In genomic region chr11:46677991-46678740, GRCh38 we compare ENCODE assay signal across 12 cellular contexts. TPM values are rescaled to one million over a fixed set of nuclear protein-coding genes. Genes with fewer than 3 reads are reported as not detected.
A peak's percentile ranks its signal among the peaks of the same experiment; 100 is the strongest.
DNase-seq lines count a peak whose midpoint lies in the region; ATAC-seq and TF ChIP-seq lines count a peak whose summit lies in the region.
"Had no signal": no experiment of that assay in that cellular context is flagged by ENCODE, and none has a peak within 500 bp of the region (broad histone marks: within the 10 kb centered on the region; RNA-seq: fewer than 3 reads in every experiment).

No MANE protein-coding gene starts in this region.

- H3K36me3 Mint-ChIP-seq in IgD-negative memory B cell: peaks cover 2% of the 10 kb centered on the region

- H3K4me3 ChIP-seq in brain microvascular endothelial cell (ENCODE audit: low read depth, low read length): no peak overlapping the region
- H3K4me3 ChIP-seq in osteoblast (ENCODE audit: insufficient read depth, low read length): no peak overlapping the region
- H3K4me3 ChIP-seq: breast epithelium had no signal

- H4K20me1 ChIP-seq in osteoblast (ENCODE audit: insufficient read depth, low read length): peaks cover 3% of the 10 kb centered on the region

- H2AFZ ChIP-seq in osteoblast (ENCODE audit: low read length): no peak overlapping the region

- peaks cover 23% of the 10 kb centered on the region for H3K4me1 ChIP-seq in osteoblast (ENCODE audit: insufficient read depth, low read length)

- peaks cover 3% of the 10 kb centered on the region for H3K79me2 ChIP-seq in osteoblast (ENCODE audit: insufficient read depth, low read length)

- peak overlapping the region in 2 of 3 donors; percentile 16 to 36 for H3K27ac Mint-ChIP-seq in IgD-negative memory B cell

- peak; percentile 34 for TF ChIP-seq CTCF in brain microvascular endothelial cell (IDR thresholded peaks at IDR 0.05; ENCODE audit: low read depth, low read length, missing control alignments)
- TF ChIP-seq CTCF in osteoblast (IDR thresholded peaks at IDR 0.05; ENCODE audit: extremely low read depth, low read depth, low read length): peak; percentile 8

- H3K4me1 Mint-ChIP-seq in IgD-negative memory B cell: peaks cover 15 to 20% (median 16%) of the 10 kb centered on the region in 3 donors

- DNase-seq in DMS53 (lab: John Stamatoyannopoulos, UW) (peak; percentile 26), DMS53 treated with DMSO at 0.1 percent for 48 hours (lab: John Stamatoyannopoulos, UW; ENCODE audit: unreplicated experiment) (no peak), brain microvascular endothelial cell (no peak), osteoblast (ENCODE audit: insufficient read length, low spot score, missing footprints) (peak; percentile 92)
- DNase-seq: NCI-H1092 had no signal

- no peak overlapping the region for H3K4me3 Mint-ChIP-seq in IgD-negative memory B cell

- H3K9me3 Mint-ChIP-seq in IgD-negative memory B cell: no peaks in the 10 kb centered on the region

- peaks cover 61% of the 10 kb centered on the region for H3K36me3 ChIP-seq in brain microvascular endothelial cell (replicated peaks)
- H3K36me3 ChIP-seq in osteoblast (ENCODE audit: insufficient read depth, low read length): peaks cover 63% of the 10 kb centered on the region

- H3K27ac ChIP-seq in brain microvascular endothelial cell (no peak overlapping the region), osteoblast (ENCODE audit: low read depth, low read length) (peak overlapping the region; percentile 31)

- no peaks in the 10 kb centered on the region for H3K27me3 Mint-ChIP-seq in IgD-negative memory B cell

- H3K4me2 ChIP-seq in osteoblast (ENCODE audit: insufficient read depth, low read length): no peak overlapping the region

- in situ Hi-C loops in brain microvascular endothelial cell (cut with HindIII; ENCODE audit: low pct_ligation_motif_present, low sequenced_read_pairs): no loop called here

- H3K27me3 ChIP-seq in brain microvascular endothelial cell (replicated peaks): no peaks in the 10 kb centered on the region
- H3K27me3 ChIP-seq in osteoblast (ENCODE audit: insufficient read depth, low read length): no peaks in the 10 kb centered on the region
- H3K27me3 ChIP-seq: breast epithelium had no signal

- no peaks in the 10 kb centered on the region for H3K9me3 ChIP-seq in osteoblast (ENCODE audit: low read depth, low read length)
- H3K9me3 ChIP-seq: breast epithelium had no signal

- ATAC-seq in HG03196 (IDR thresholded peaks at IDR 0.05; ENCODE audit: unreplicated experiment) (no peak), GM21423 (IDR thresholded peaks at IDR 0.05; ENCODE audit: unreplicated experiment) (no peak), GM19467 (IDR thresholded peaks at IDR 0.05; ENCODE audit: unreplicated experiment) (no peak)

RNA-seq across cellular contexts. Expression of gene ARHGAP1, which starts 22.3 kb away (rescaled TPM):
- 42.6 TPM for polyA plus RNA-seq in IgD-negative memory B cell
- 88.3 and 100 TPM in 2 replicates for total RNA-seq in osteoblast

RNA-seq across cellular contexts. Expression of gene ZNF408, which starts 22.7 kb away (rescaled TPM):
- 12.4 TPM for polyA plus RNA-seq in IgD-negative memory B cell
- total RNA-seq in osteoblast: 16.2 and 16.3 TPM in 2 replicates

RNA-seq across cellular contexts. Expression of gene F2, which starts 40.8 kb away (rescaled TPM):
- polyA plus RNA-seq in IgD-negative memory B cell: not detected
- not detected in 2 replicates for total RNA-seq in osteoblast
- total RNA-seq: breast epithelium, omental fat pad had no signal
- polyA plus RNA-seq: keratinocyte had no signal

Comparison
In these comparisons a context has a peak if more than half of its experiments do, and no peak if none do; other contexts are left out.
1. DNase-seq: peak in DMS53 (single experiment) and osteoblast (single experiment); none in DMS53 treated with DMSO at 0.1 percent for 48 hours (single experiment) and brain microvascular endothelial cell (single experiment).